9 cellular contexts compared by ENCODE assay signal in genomic region chr6:132190097-132190814, GRCh38.
DNase-seq lines count a peak whose midpoint lies in the region; ATAC-seq and TF ChIP-seq lines count a peak whose summit lies in the region.
"Had no signal": no experiment of that assay in that cellular context is flagged by ENCODE, and none has a peak within 500 bp of the region (broad histone marks: within the 10 kb centered on the region; RNA-seq: fewer than 3 reads in every experiment).

No MANE protein-coding gene starts in this region.

- H2AFZ ChIP-seq in PC-9: 0 out of 2 replicates have a peak overlapping the region, but pooled peaks have one; percentile 33

- CTCF ChIA-PET in PC-9 (lab: Charles Lee): no interaction called here

- H3K27ac ChIP-seq in PC-9 (no peak overlapping the region), right atrium auricular region (peak overlapping the region; percentile 18 to 49)
- H3K27ac ChIP-seq: right lobe of liver had no signal

- no peaks in the 10 kb centered on the region for H3K79me2 ChIP-seq in PC-9 (ENCODE audit: low read depth)

- in situ Hi-C loops in HAP-1 (cut with MboI; ENCODE audit: low sequenced_read_pairs): no loop called here

- no peak for TF ChIP-seq CTCF in PC-9 (conservative IDR thresholded peaks at IDR 0.05)
- no peak for TF ChIP-seq CTCF in right atrium auricular region (IDR thresholded peaks at IDR 0.05)

- H4K20me1 ChIP-seq in PC-9 (ENCODE audit: insufficient read depth): no peaks in the 10 kb centered on the region

- BruUV-seq in PC-9 (replicated peaks; lab: Mats Ljungman, UMichigan): no TSS peak

- H3K27me3 ChIP-seq in HAP-1 (ENCODE audit: low read depth) (no peaks in the 10 kb centered on the region), PC-9 (ENCODE audit: insufficient read depth, low read depth) (no peaks in the 10 kb centered on the region), right atrium auricular region (no peaks in the 10 kb centered on the region)
- H3K27me3 ChIP-seq: right lobe of liver had no signal

- H3K36me3 ChIP-seq in HAP-1 (replicated peaks) (no peaks in the 10 kb centered on the region), PC-9 (ENCODE audit: low read depth) (no peaks in the 10 kb centered on the region), right atrium auricular region (no peaks in the 10 kb centered on the region)
- H3K36me3 ChIP-seq: right lobe of liver had no signal

- intact Hi-C loops in PC-9 (cut with micrococcal nuclease; ENCODE audit: unreplicated experiment): no loop called here

- no peak overlapping the region for H3K4me2 ChIP-seq in PC-9

- H3K4me3 ChIP-seq in HAP-1 (no peak overlapping the region), PC-9 (no peak overlapping the region), right atrium auricular region (no peak overlapping the region)
- H3K4me3 ChIP-seq: right lobe of liver had no signal

- peaks cover 19% of the 10 kb centered on the region for H3K4me1 ChIP-seq in HAP-1
- H3K4me1 ChIP-seq in PC-9 (replicated peaks; ENCODE audit: insufficient read depth): no peaks in the 10 kb centered on the region
- H3K4me1 ChIP-seq in right atrium auricular region: peaks cover 0 to 12% of the 10 kb centered on the region in 2 donors
- H3K4me1 ChIP-seq: right lobe of liver had no signal

- H3F3A ChIP-seq in PC-9 (ENCODE audit: insufficient read depth, low read depth): no peaks in the 10 kb centered on the region

- no peaks in the 10 kb centered on the region for H3K9me2 ChIP-seq in PC-9 (ENCODE audit: insufficient read depth)

- H3K9me3 ChIP-seq in HAP-1 (no peaks in the 10 kb centered on the region), PC-9 (ENCODE audit: insufficient read depth, low read depth) (no peaks in the 10 kb centered on the region), right atrium auricular region (peaks cover 0 to 2% of the 10 kb centered on the region in 2 donors)
- H3K9me3 ChIP-seq: right lobe of liver had no signal

- POLR2A ChIA-PET in PC-9 (lab: Charles Lee; ENCODE audit: unreplicated experiment): no interaction called here

- ATAC-seq in HG03135 (IDR thresholded peaks at IDR 0.05; ENCODE audit: unreplicated experiment): no peak
- ATAC-seq: right lobe of liver had no signal

- DNase-seq in EH (ENCODE audit: low read depth): peak; percentile 89
- peak; percentile 34 to 80 for DNase-seq in HAP-1 (ENCODE audit: low spot score in 2 of 2)
- DNase-seq in PC-9: no peak
- no peak for DNase-seq in right atrium auricular region (ENCODE audit: low spot score)
- DNase-seq in AML-193 (lab: John Stamatoyannopoulos, UW): no peak
- no peak for DNase-seq in NCI-H146 (lab: John Stamatoyannopoulos, UW)
- DNase-seq in activated CD8-positive, alpha-beta memory T cell treated with anti-CD3 and anti-CD28 coated beads for 24 hours: no peak
- DNase-seq: right lobe of liver had no signal

Comparison
In these comparisons a context has a peak if more than half of its experiments do, and no peak if none do; other contexts are left out.
1. DNase-seq: peak in EH (single experiment) and HAP-1 (2 of 2); none in PC-9 (0 of 2), right atrium auricular region (single experiment), AML-193 (0 of 2), NCI-H146 (single experiment) and activated CD8-positive, alpha-beta memory T cell treated with anti-CD3 and anti-CD28 coated beads for 24 hours (single experiment).